In genomic region chr3:48151058-48151806, GRCh38 we compare ENCODE assay signal across 8 cellular contexts. TPM values are rescaled to one million over a fixed set of nuclear protein-coding genes. Genes with fewer than 3 reads are reported as not detected.
A peak's percentile ranks its signal among the peaks of the same experiment; 100 is the strongest.
DNase-seq lines count a peak whose midpoint lies in the region; ATAC-seq and TF ChIP-seq lines count a peak whose summit lies in the region.

No MANE protein-coding gene starts in this region.

- 32 to 37% methylated on average over 6 to 7 of the region's 8 CpGs for WGBS in esophagus squamous epithelium, 2 donors

- no peak for TF ChIP-seq POLR2A in esophagus squamous epithelium (IDR thresholded peaks at IDR 0.05)

- H3K4me3 Mint-ChIP-seq in naive B cell: no peak overlapping the region

- H3K36me3 Mint-ChIP-seq in naive B cell: no peaks in the 10 kb centered on the region

- H3K27me3 ChIP-seq in esophagus squamous epithelium: no peaks in the 10 kb centered on the region

- peak overlapping the region in 3 of 6 donors; percentile 31 to 59 (median 42) for H3K27ac Mint-ChIP-seq in naive B cell

- peak; percentile 71 to 81 for ATAC-seq in naive B cell (ENCODE audit: low read depth in 2 of 2)
- ATAC-seq in GM18907 (IDR thresholded peaks at IDR 0.05; ENCODE audit: unreplicated experiment): no peak

- peak overlapping the region in 3 of 4 donors; percentile 50 to 57 (median 57) for H3K27ac ChIP-seq in esophagus squamous epithelium

- no peaks in the 10 kb centered on the region for H3K27me3 Mint-ChIP-seq in naive B cell

- no peaks in the 10 kb centered on the region for H3K9me3 ChIP-seq in esophagus squamous epithelium

- no peak overlapping the region for H3K4me3 ChIP-seq in esophagus squamous epithelium

- DNase-seq in Daoy (ENCODE audit: low read depth) (peak; percentile 82), HS-27A (ENCODE audit: low read depth) (peak; percentile 46), NOMO-1 treated with DMSO at 0.1 percent for 48 hours (lab: John Stamatoyannopoulos, UW; ENCODE audit: unreplicated experiment) (peak; percentile 54), activated T-cell treated with anti-CD3 and anti-CD28 coated beads for 48 hours (ENCODE audit: low read depth) (peak; percentile 56), esophagus squamous epithelium (lab: John Stamatoyannopoulos, UW) (peak; percentile 8), naive B cell (peak; percentile 29)
- peak; percentile 20 for DNase-seq in stimulated activated CD8-positive, alpha-beta memory T cell treated with anti-CD3 and anti-CD28 coated beads, Interleukin-7, amount 100 ng/mL, for 24 hours (ENCODE audit: low read depth)

- intact Hi-C loops in esophagus squamous epithelium (cut with DNase I): loop anchor here (10.0 kb wide), 1 partner anchor 146 kb away; no protein-coding TSS in a partner anchor

- no peaks in the 10 kb centered on the region for H3K9me3 Mint-ChIP-seq in naive B cell

- H3K4me1 ChIP-seq in esophagus squamous epithelium: peaks cover 8 to 34% (median 14%) of the 10 kb centered on the region in 3 donors

- no peaks in the 10 kb centered on the region for H3K4me1 Mint-ChIP-seq in naive B cell

- H3K36me3 ChIP-seq in esophagus squamous epithelium: no peaks in the 10 kb centered on the region

- TF ChIP-seq CTCF in esophagus squamous epithelium (IDR thresholded peaks at IDR 0.05): peak; percentile 56 to 88 (median 77)

RNA-seq across cellular contexts. Expression of gene CDC25A, which starts 37.0 kb away (rescaled TPM):
- total RNA-seq in Daoy (2014; rRNA removed; shearing (Covaris generic)): 37.1 and 39.7 TPM in 2 replicates
- total RNA-seq in esophagus squamous epithelium: 10 to 100 TPM in 1 of 4 donors, 1 to 10 TPM in 3; 2.7 to 14.2 (median 7.0) TPM
- polyA plus RNA-seq in naive B cell (ENCODE audit: low read depth in 6 of 6): not detected

Comparison
In these comparisons a context has a peak if more than half of its experiments do, and no peak if none do; other contexts are left out.
1. DNase-seq: peak in every context shown above with its lines; median percentile 82 in Daoy; 56 in activated T-cell treated with anti-CD3 and anti-CD28 coated beads for 48 hours; 54 in NOMO-1 treated with DMSO at 0.1 percent for 48 hours; 46 in HS-27A; 29 in naive B cell; 20 in stimulated activated CD8-positive, alpha-beta memory T cell treated with anti-CD3 and anti-CD28 coated beads, Interleukin-7, amount 100 ng/mL, for 24 hours; 8 in esophagus squamous epithelium.